ENCODE assay signal across 28 cellular contexts in the genomic region with DNA sequence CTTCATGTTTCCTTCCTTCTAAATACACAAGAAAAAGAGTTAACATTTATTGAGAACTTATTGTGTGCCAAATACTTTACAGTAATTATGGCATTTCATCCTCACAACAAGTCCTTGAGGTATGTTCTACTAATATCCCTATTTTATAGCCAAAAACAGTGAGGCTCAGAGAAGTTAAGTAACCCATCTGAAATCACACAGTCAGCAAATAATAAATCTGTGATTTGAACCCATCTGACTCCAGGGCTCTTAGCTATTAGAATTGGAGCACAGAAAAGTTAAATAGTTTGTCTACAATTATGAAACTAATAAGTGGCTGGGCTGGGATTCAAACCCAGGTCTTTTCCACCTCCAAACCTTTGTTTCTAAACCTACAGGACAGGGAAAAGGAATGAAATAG. TPM values are rescaled to one million over a fixed set of nuclear protein-coding genes. Genes with fewer than 3 reads are reported as not detected.
"Had no signal": no experiment of that assay in that cellular context is flagged by ENCODE, and none has a peak within 500 bp of the region (broad histone marks: within the 10 kb centered on the region; RNA-seq: fewer than 3 reads in every experiment).

No MANE protein-coding gene starts in this region.

- H3K27ac Mint-ChIP-seq: activated CD4-positive, alpha-beta T cell treated with anti-CD3 and anti-CD28 coated beads for 36 hours; activated CD8-positive, alpha-beta T cell treated with anti-CD3 and anti-CD28 coated beads for 36 hours; activated naive CD4-positive, alpha-beta T cell treated with anti-CD3 and anti-CD28 coated beads, Interleukin-2, amount 10 ng/mL, durations not matched to agents 7 days and 5 days; activated naive CD8-positive, alpha-beta T cell treated with anti-CD3 and anti-CD28 coated beads for 36 hours; activated T-cell treated with anti-CD3 and anti-CD28 coated beads, Interleukin-2, amount 50 U/mL, for 72 hours; activated T-helper 2 cell treated with anti-CD3 and anti-CD28 coated beads, Interferon-gamma antibody, Interleukin-2, Interleukin-4, amounts not matched to agents 10 μg/mL and 5 μg/mL and 100 μg/mL, durations not matched to agents 14 hours and 24 hours and 36 hours; T-helper 1 cell treated with Interleukin-12 subunit alpha and Interleukin-12 subunit beta and Interleukin-4 antibody, amounts not matched to agents 30 μg/mL and 1 μg/mL, for 36 hours had no signal

- H3K4me1 ChIP-seq: Peyer's patch had no signal

- H3K4me3 Mint-ChIP-seq: activated CD4-positive, alpha-beta T cell treated with anti-CD3 and anti-CD28 coated beads for 36 hours; activated CD8-positive, alpha-beta T cell treated with anti-CD3 and anti-CD28 coated beads for 36 hours; activated naive CD4-positive, alpha-beta T cell treated with anti-CD3 and anti-CD28 coated beads, Interleukin-2, amount 10 ng/mL, durations not matched to agents 7 days and 5 days; activated naive CD8-positive, alpha-beta T cell treated with anti-CD3 and anti-CD28 coated beads for 36 hours; activated T-cell treated with anti-CD3 and anti-CD28 coated beads, Interleukin-2, amount 50 U/mL, for 72 hours; T-helper 1 cell treated with Interleukin-12 subunit alpha and Interleukin-12 subunit beta and Interleukin-4 antibody, amounts not matched to agents 30 μg/mL and 1 μg/mL, for 36 hours had no signal

- H3K36me3 ChIP-seq: brain microvascular endothelial cell, cardiac muscle cell, Peyer's patch had no signal

- ATAC-seq: activated CD4-positive, alpha-beta T cell treated with anti-CD3 and anti-CD28 coated beads for 36 hours; activated CD8-positive, alpha-beta T cell treated with anti-CD3 and anti-CD28 coated beads for 36 hours; activated T-cell treated with anti-CD3 and anti-CD28 coated beads, Interleukin-2, amount 50 U/mL, for 72 hours had no signal

- H3K9me3 ChIP-seq: Peyer's patch had no signal

- H3K27me3 ChIP-seq: brain microvascular endothelial cell, Peyer's patch had no signal

- H3K9ac ChIP-seq: KMS-11 had no signal

- H3K27ac ChIP-seq: brain microvascular endothelial cell, cardiac muscle cell, KMS-11, Peyer's patch, RWPE1 had no signal

- H3K4me1 Mint-ChIP-seq: activated CD4-positive, alpha-beta T cell treated with anti-CD3 and anti-CD28 coated beads for 36 hours; activated naive CD4-positive, alpha-beta T cell treated with anti-CD3 and anti-CD28 coated beads, Interleukin-2, amount 10 ng/mL, durations not matched to agents 7 days and 5 days; activated naive CD8-positive, alpha-beta T cell treated with anti-CD3 and anti-CD28 coated beads for 36 hours had no signal

- H3K36me3 Mint-ChIP-seq: activated naive CD4-positive, alpha-beta T cell treated with anti-CD3 and anti-CD28 coated beads, Interleukin-2, amount 10 ng/mL, durations not matched to agents 7 days and 5 days; activated naive CD8-positive, alpha-beta T cell treated with anti-CD3 and anti-CD28 coated beads for 36 hours had no signal

- H3K9me3 Mint-ChIP-seq: activated CD8-positive, alpha-beta T cell treated with anti-CD3 and anti-CD28 coated beads for 36 hours; activated naive CD4-positive, alpha-beta T cell treated with anti-CD3 and anti-CD28 coated beads, Interleukin-2, amount 10 ng/mL, durations not matched to agents 7 days and 5 days; activated naive CD8-positive, alpha-beta T cell treated with anti-CD3 and anti-CD28 coated beads for 36 hours; activated T-cell treated with anti-CD3 and anti-CD28 coated beads, Interleukin-2, amount 50 U/mL, for 72 hours; activated T-helper 2 cell treated with anti-CD3 and anti-CD28 coated beads, Interferon-gamma antibody, Interleukin-2, Interleukin-4, amounts not matched to agents 10 μg/mL and 5 μg/mL and 100 μg/mL, durations not matched to agents 14 hours and 24 hours and 36 hours; T-helper 1 cell treated with Interleukin-12 subunit alpha and Interleukin-12 subunit beta and Interleukin-4 antibody, amounts not matched to agents 30 μg/mL and 1 μg/mL, for 36 hours had no signal

- H3K4me3 ChIP-seq: cardiac muscle cell, Peyer's patch had no signal

- DNase-seq: activated CD4-positive, alpha-beta T cell treated with anti-CD3 and anti-CD28 coated beads for 36 hours; activated CD4-positive, CD25-positive, alpha-beta regulatory T cell; activated CD8-positive, alpha-beta memory T cell treated with anti-CD3 and anti-CD28 coated beads, Interleukin-2, amount 50 U/mL, for 4 hours; activated CD8-positive, alpha-beta T cell treated with anti-CD3 and anti-CD28 coated beads for 36 hours; activated gamma-delta T cell treated with Interleukin-2 at 50 U/mL for 16 hours; activated naive CD4-positive, alpha-beta T cell treated with anti-CD3 and anti-CD28 coated beads, Interleukin-2, amount 10 ng/mL, durations not matched to agents 7 days and 5 days; activated naive CD8-positive, alpha-beta T cell treated with anti-CD3 and anti-CD28 coated beads for 36 hours; activated T-cell treated with anti-CD3 and anti-CD28 coated beads, Interleukin-2, amount 50 U/mL, for 72 hours; NCI-H1092; NCI-H1417; NCI-H1694; NCI-H2029; NCI-H2107; NCI-H2171 treated with DMSO at 0.1 percent for 48 hours; NCI-H526 treated with DMSO at 0.1 percent for 48 hours; OCI-M1; Peyer's patch; Right ventricle myocardium superior had no signal

- H3K4me2 ChIP-seq: KMS-11 had no signal

RNA-seq across cellular contexts. Expression of a gene that starts 36.5 kb away (rescaled TPM):
- total RNA-seq: activated CD4-positive, alpha-beta T cell treated with anti-CD3 and anti-CD28 coated beads for 36 hours; activated CD8-positive, alpha-beta T cell treated with anti-CD3 and anti-CD28 coated beads for 36 hours; activated naive CD8-positive, alpha-beta T cell treated with anti-CD3 and anti-CD28 coated beads for 36 hours; activated T-cell treated with anti-CD3 and anti-CD28 coated beads, Interleukin-2, amount 50 U/mL, for 72 hours; activated T-helper 2 cell treated with anti-CD3 and anti-CD28 coated beads, Interferon-gamma antibody, Interleukin-2, Interleukin-4, amounts not matched to agents 10 μg/mL and 5 μg/mL and 100 μg/mL, durations not matched to agents 14 hours and 24 hours and 36 hours; cardiac muscle cell; MCF 10A; Peyer's patch; Right ventricle myocardium superior; SK-MEL-5 had no signal
- polyA plus RNA-seq: adipose tissue, cardiac muscle cell had no signal

RNA-seq across cellular contexts. Expression of a gene that starts 51.7 kb away (rescaled TPM):
- total RNA-seq: activated CD4-positive, alpha-beta T cell treated with anti-CD3 and anti-CD28 coated beads for 36 hours; activated CD8-positive, alpha-beta T cell treated with anti-CD3 and anti-CD28 coated beads for 36 hours; activated naive CD8-positive, alpha-beta T cell treated with anti-CD3 and anti-CD28 coated beads for 36 hours; activated T-cell treated with anti-CD3 and anti-CD28 coated beads, Interleukin-2, amount 50 U/mL, for 72 hours; activated T-helper 2 cell treated with anti-CD3 and anti-CD28 coated beads, Interferon-gamma antibody, Interleukin-2, Interleukin-4, amounts not matched to agents 10 μg/mL and 5 μg/mL and 100 μg/mL, durations not matched to agents 14 hours and 24 hours and 36 hours; cardiac muscle cell; MCF 10A; NCI-H460; Right ventricle myocardium superior had no signal
